In the genomic region with DNA sequence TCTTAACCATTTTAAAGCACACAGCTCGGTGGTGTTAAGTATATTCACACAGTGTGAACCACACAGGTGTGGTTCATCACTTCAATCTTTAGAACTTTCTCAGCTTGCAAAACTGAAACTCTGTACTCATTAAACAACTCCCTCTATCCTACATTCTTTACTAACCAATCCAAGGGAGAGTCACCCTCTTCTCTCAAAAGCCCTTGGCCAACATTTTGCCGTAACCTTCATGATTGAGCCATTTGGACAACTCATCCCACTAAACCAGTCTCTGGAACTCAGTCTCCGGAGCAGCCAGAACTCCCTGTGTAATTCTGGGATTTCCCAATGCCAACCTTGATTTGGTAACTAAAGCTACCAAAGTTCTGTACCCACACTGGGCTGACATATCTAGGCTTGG, we compare ENCODE assay signal across 1 cellular context.
TF ChIP-seq lines count a peak whose summit lies in the region.

No MANE protein-coding gene starts in this region.

TF ChIP-seq in GM12878, 131 proteins besides CTCF, POLR2A, EP300 and RAD21:
- TF ChIP-seq STAT1 (conservative IDR thresholded peaks at IDR 0.05): no peak
- TF ChIP-seq SIN3A (IDR thresholded peaks at IDR 0.05; ENCODE audit: low read depth, low read length): no peak
